ENCODE assay signal across 8 cellular contexts in the genomic region with DNA sequence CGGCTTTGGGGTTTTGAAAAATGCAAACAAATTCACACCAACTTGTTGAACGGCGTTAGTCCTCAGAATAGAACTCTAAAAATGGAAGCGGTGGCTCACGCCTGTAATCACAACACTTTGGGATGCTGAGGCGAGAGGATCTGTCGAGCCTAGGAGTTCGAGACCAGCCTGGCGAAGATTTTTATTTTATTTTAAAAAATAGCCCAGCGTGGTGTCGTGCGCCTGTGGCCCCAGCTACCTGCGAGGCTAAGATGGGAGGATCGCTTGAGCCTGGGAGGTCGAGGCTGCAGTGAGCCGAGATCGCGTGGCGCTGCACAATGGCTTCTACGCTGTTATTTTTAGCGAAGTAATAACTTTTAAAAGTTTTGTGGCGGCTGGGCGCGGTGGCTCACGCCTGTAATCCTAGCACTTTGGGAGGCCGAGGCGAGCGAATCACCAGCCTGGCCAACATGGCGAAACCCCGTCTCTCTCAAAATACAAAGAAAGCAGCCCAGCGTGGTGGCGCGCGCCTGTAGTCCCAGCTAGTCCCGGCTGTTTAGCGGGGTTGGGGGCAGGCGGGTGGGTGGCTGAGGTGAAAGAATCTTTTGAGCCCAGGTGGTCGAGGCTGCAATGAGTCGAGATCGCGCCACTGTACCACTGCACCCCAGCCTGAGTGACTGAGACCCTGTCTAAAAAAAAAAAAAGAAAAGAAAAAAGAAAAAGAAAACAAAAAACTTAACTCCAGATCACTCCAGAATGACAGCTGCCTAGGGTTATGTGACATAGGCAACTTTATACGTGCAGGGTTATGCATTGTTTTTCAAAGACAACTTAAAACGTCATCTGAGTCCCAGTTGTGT. TPM values are rescaled to one million over a fixed set of nuclear protein-coding genes. Genes with fewer than 3 reads are reported as not detected.
DNase-seq lines count a peak whose midpoint lies in the region; ATAC-seq and TF ChIP-seq lines count a peak whose summit lies in the region.

No MANE protein-coding gene starts in this region.

- peak; percentile 70 for DNase-seq in activated T-cell treated with anti-CD3 and anti-CD28 coated beads, Interleukin-2, amount 50 U/mL, for 24 hours
- DNase-seq in fibroblast of mammary gland (ENCODE audit: low read depth) = no peak
- peak; percentile 38 for DNase-seq in neuronal stem cell (ENCODE audit: low spot score)
- no peak for DNase-seq in NCI-H2171 treated with DMSO at 0.1 percent for 48 hours (lab: John Stamatoyannopoulos, UW)
- no peak for DNase-seq in AML-193 (lab: John Stamatoyannopoulos, UW)

- no CpG with 5 or more reads among the region's 43 CpGs for WGBS in neuronal stem cell (ENCODE audit: extremely low coverage in 2 of 2, insufficient read length in 2 of 2, insufficient replicate concordance in 1 of 2), 2 donors

- peak overlapping the region; percentile 87 for H3K9ac ChIP-seq in HUES48 (ENCODE audit: low read depth, low read length)
- peak overlapping the region; percentile 83 for H3K9ac ChIP-seq in neuronal stem cell (ENCODE audit: low read depth, low read length, poor library complexity)

- peak overlapping the region; percentile 93 for H2BK5ac ChIP-seq in neuronal stem cell (ENCODE audit: low read length)

- H3K4me3 Mint-ChIP-seq in activated T-cell treated with anti-CD3 and anti-CD28 coated beads, Interleukin-2, amount 50 U/mL, for 24 hours = peak overlapping the region; percentile 92

- TF ChIP-seq CTCF in 22Rv1 (IDR thresholded peaks at IDR 0.05) (no peak), fibroblast of mammary gland (conservative IDR thresholded peaks at IDR 0.05; ENCODE audit: control insufficient read depth, insufficient read depth, low read depth, low read length) (no peak)

- H3K27ac Mint-ChIP-seq in activated T-cell treated with anti-CD3 and anti-CD28 coated beads, Interleukin-2, amount 50 U/mL, for 24 hours = peak overlapping the region; percentile 91

- H3K27me3 ChIP-seq in HUES48 (ENCODE audit: control insufficient read depth, insufficient read depth, low read length) = no peaks in the 10 kb centered on the region
- no peaks in the 10 kb centered on the region for H3K27me3 ChIP-seq in neuronal stem cell (ENCODE audit: control insufficient read depth in 3 of 3, insufficient read depth in 3 of 3, low read depth in 1 of 3, low read length in 3 of 3)

- peak overlapping the region; percentile 94 for H2BK15ac ChIP-seq in neuronal stem cell (ENCODE audit: low read length)

- H2AFZ ChIP-seq in neuronal stem cell (ENCODE audit: low read length) = peak overlapping the region; percentile 88

- no peak overlapping the region for H3K4ac ChIP-seq in neuronal stem cell (ENCODE audit: low read length)

- H3K27ac ChIP-seq in 22Rv1 (peak overlapping the region; percentile 40), HUES48 (ENCODE audit: low read depth, low read length) (peak overlapping the region; percentile 95), neuronal stem cell (replicated peaks; ENCODE audit: low read length) (peak overlapping the region; percentile 72)

- no peak overlapping the region for H3K14ac ChIP-seq in neuronal stem cell (ENCODE audit: low read length)

- no peaks in the 10 kb centered on the region for H3K27me3 Mint-ChIP-seq in activated T-cell treated with anti-CD3 and anti-CD28 coated beads, Interleukin-2, amount 50 U/mL, for 24 hours

- no peaks in the 10 kb centered on the region for H3K79me1 ChIP-seq in neuronal stem cell (ENCODE audit: low read depth, low read length)

- peak overlapping the region; percentile 98 for H3K18ac ChIP-seq in neuronal stem cell (ENCODE audit: low read length)

- H3K23ac ChIP-seq in neuronal stem cell (ENCODE audit: low read depth, low read length, poor library complexity) = peak overlapping the region; percentile 99

- peak overlapping the region; percentile 90 for H3K4me3 ChIP-seq in HUES48 (ENCODE audit: low read depth, low read length)
- H3K4me3 ChIP-seq in fibroblast of mammary gland (ENCODE audit: control insufficient read depth, low read depth, low read length) = peak overlapping the region; percentile 70
- H3K4me3 ChIP-seq in neuronal stem cell (ENCODE audit: low read length in 2 of 2) = peak overlapping the region in 1 of 2 donors; percentile 87

- peak; percentile 18 for ATAC-seq in GM19438 (IDR thresholded peaks at IDR 0.05; ENCODE audit: low read depth, unreplicated experiment)

- H2AK5ac ChIP-seq in neuronal stem cell (ENCODE audit: low read depth, low read length) = peak overlapping the region; percentile 71

- no peak overlapping the region for H4K8ac ChIP-seq in neuronal stem cell (ENCODE audit: low read depth, low read length)

- H3K4me2 ChIP-seq in neuronal stem cell (ENCODE audit: insufficient read depth, low read length, poor library complexity, severe bottlenecking) = peak overlapping the region; percentile 85

- peaks cover 40% of the 10 kb centered on the region for H3K36me3 Mint-ChIP-seq in activated T-cell treated with anti-CD3 and anti-CD28 coated beads, Interleukin-2, amount 50 U/mL, for 24 hours (ENCODE audit: low read depth)

- H4K91ac ChIP-seq in neuronal stem cell (ENCODE audit: low read depth, low read length, poor library complexity) = no peak overlapping the region

- H3K4me1 Mint-ChIP-seq in activated T-cell treated with anti-CD3 and anti-CD28 coated beads, Interleukin-2, amount 50 U/mL, for 24 hours (ENCODE audit: low read depth) = peaks cover 57% of the 10 kb centered on the region

- H3K9me3 ChIP-seq in HUES48 (ENCODE audit: control insufficient read depth, insufficient read depth, low read length) (no peaks in the 10 kb centered on the region), neuronal stem cell (replicated peaks in 1 of 2; ENCODE audit: control insufficient read depth in 2 of 2, insufficient read depth in 1 of 2, low read depth in 1 of 2, low read length in 2 of 2) (peaks cover 2 to 4% of the 10 kb centered on the region in 2 donors)

- no peak overlapping the region for H2BK12ac ChIP-seq in neuronal stem cell (ENCODE audit: low read length)

- H3K9me3 Mint-ChIP-seq in activated T-cell treated with anti-CD3 and anti-CD28 coated beads, Interleukin-2, amount 50 U/mL, for 24 hours = no peaks in the 10 kb centered on the region

- peaks cover 44% of the 10 kb centered on the region for H3K4me1 ChIP-seq in HUES48 (ENCODE audit: control insufficient read depth, insufficient read depth, low read length)
- H3K4me1 ChIP-seq in neuronal stem cell (ENCODE audit: control insufficient read depth in 2 of 2, insufficient read depth in 1 of 2, low read depth in 1 of 2, low read length in 2 of 2) = peaks cover 6 to 10% of the 10 kb centered on the region in 2 donors

- H2BK120ac ChIP-seq in neuronal stem cell (ENCODE audit: low read depth, low read length) = peak overlapping the region; percentile 85

- H3K36me3 ChIP-seq in HUES48 (ENCODE audit: control insufficient read depth, insufficient read depth, low read length) (peaks cover 31% of the 10 kb centered on the region), neuronal stem cell (replicated peaks in 1 of 2; ENCODE audit: control insufficient read depth in 2 of 2, insufficient read depth in 2 of 2, low read length in 2 of 2) (peaks cover 0 to 12% of the 10 kb centered on the region in 2 donors)

RNA-seq across cellular contexts. Expression of gene PLIN2, which starts 0.8 kb away (rescaled TPM):
- polyA plus RNA-seq in neuronal stem cell (2013, experiment 1 of 2) = 60.1 TPM
- 58.0 TPM for polyA plus RNA-seq in neuronal stem cell (2013, experiment 2 of 2)

RNA-seq across cellular contexts. Expression of gene HAUS6, which starts 25.4 kb away (rescaled TPM):
- polyA plus RNA-seq in neuronal stem cell (2013, experiment 1 of 2) = 26.0 TPM
- 26.1 TPM for polyA plus RNA-seq in neuronal stem cell (2013, experiment 2 of 2)

Comparison
In these comparisons a context has a peak if more than half of its experiments do, and no peak if none do; other contexts are left out.
1. H3K27ac ChIP-seq: peak in every context shown above with its lines; median percentile 95 in HUES48; 72 in neuronal stem cell; 40 in 22Rv1.
2. DNase-seq: peak in activated T-cell treated with anti-CD3 and anti-CD28 coated beads, Interleukin-2, amount 50 U/mL, for 24 hours (single experiment) and neuronal stem cell (single experiment); none in fibroblast of mammary gland (single experiment), NCI-H2171 treated with DMSO at 0.1 percent for 48 hours (single experiment) and AML-193 (0 of 2).